Comparison of ENCODE assay signal across 1 cellular context in the genomic region with DNA sequence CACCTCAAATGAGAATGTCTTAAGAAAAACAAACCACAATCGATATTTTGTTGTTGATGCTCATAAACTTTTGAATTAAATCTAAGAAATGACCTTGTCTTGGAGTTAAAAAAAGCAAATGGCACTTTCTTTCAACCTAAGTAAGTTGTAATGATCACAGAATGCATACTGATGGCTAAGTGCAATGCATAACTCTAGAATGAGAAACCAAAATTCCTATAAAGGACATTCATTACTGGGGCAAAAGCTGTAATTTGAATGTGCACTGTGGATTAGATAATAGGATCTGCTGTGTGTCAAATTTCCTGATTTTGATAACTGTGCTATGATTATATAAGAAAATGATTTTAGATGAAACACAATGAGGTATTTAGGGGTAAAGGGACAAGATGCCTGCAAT.
TF ChIP-seq lines count a peak whose summit lies in the region.

No MANE protein-coding gene starts in this region.

TF ChIP-seq in liver, 16 proteins besides CTCF, POLR2A, EP300 and RAD21 (continued from another document):
- TF ChIP-seq, protein P1, sequence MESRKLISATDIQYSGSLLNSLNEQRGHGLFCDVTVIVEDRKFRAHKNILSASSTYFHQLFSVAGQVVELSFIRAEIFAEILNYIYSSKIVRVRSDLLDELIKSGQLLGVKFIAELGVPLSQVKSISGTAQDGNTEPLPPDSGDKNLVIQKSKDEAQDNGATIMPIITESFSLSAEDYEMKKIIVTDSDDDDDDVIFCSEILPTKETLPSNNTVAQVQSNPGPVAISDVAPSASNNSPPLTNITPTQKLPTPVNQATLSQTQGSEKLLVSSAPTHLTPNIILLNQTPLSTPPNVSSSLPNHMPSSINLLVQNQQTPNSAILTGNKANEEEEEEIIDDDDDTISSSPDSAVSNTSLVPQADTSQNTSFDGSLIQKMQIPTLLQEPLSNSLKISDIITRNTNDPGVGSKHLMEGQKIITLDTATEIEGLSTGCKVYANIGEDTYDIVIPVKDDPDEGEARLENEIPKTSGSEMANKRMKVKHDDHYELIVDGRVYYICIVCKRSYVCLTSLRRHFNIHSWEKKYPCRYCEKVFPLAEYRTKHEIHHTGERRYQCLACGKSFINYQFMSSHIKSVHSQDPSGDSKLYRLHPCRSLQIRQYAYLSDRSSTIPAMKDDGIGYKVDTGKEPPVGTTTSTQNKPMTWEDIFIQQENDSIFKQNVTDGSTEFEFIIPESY (IDR thresholded peaks at IDR 0.05), result no peak
- TF ChIP-seq RXRA (IDR thresholded peaks at IDR 0.05) (no peak), TAF1 (conservative IDR thresholded peaks at IDR 0.05) (no peak), EGR1 (IDR thresholded peaks at IDR 0.05; ENCODE audit: low read depth in 2 of 2) (no peak), FOXA1 (IDR thresholded peaks at IDR 0.05) (no peak), YY1 (IDR thresholded peaks at IDR 0.05) (no peak)
- TF ChIP-seq, protein P2, sequence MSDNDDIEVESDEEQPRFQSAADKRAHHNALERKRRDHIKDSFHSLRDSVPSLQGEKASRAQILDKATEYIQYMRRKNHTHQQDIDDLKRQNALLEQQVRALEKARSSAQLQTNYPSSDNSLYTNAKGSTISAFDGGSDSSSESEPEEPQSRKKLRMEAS (IDR thresholded peaks at IDR 0.05), result no peak
- TF ChIP-seq, protein P3, sequence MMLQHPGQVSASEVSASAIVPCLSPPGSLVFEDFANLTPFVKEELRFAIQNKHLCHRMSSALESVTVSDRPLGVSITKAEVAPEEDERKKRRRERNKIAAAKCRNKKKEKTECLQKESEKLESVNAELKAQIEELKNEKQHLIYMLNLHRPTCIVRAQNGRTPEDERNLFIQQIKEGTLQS (IDR thresholded peaks at IDR 0.05), result no peak
